In genomic region chr9:129595903-129596540, GRCh38 we compare ENCODE assay signal across 9 cellular contexts. TPM values are rescaled to one million over a fixed set of nuclear protein-coding genes. Genes with fewer than 3 reads are reported as not detected.
DNase-seq lines count a peak whose midpoint lies in the region; ATAC-seq and TF ChIP-seq lines count a peak whose summit lies in the region.
"Had no signal": no experiment of that assay in that cellular context is flagged by ENCODE, and none has a peak within 500 bp of the region (broad histone marks: within the 10 kb centered on the region; RNA-seq: fewer than 3 reads in every experiment).

No MANE protein-coding gene starts in this region.

- H3K9ac ChIP-seq in iPS-15b (ENCODE audit: low read depth, low read length): no peak overlapping the region
- H3K9ac ChIP-seq in stomach smooth muscle (ENCODE audit: low read length in 2 of 2): no peak overlapping the region

- H3K36me3 ChIP-seq in iPS-15b (ENCODE audit: control insufficient read depth, insufficient read depth, low read length): no peaks in the 10 kb centered on the region
- H3K36me3 ChIP-seq in stomach smooth muscle (ENCODE audit: control insufficient read depth in 2 of 2, insufficient read depth in 2 of 2, low read length in 2 of 2): no peaks in the 10 kb centered on the region

- H3K9me3 ChIP-seq in iPS-15b (ENCODE audit: control insufficient read depth, insufficient read depth, low read length) (no peaks in the 10 kb centered on the region), stomach smooth muscle (ENCODE audit: control insufficient read depth in 2 of 2, low read length in 2 of 2) (no peaks in the 10 kb centered on the region)

- H3K27ac ChIP-seq in stomach smooth muscle (ENCODE audit: low read length): peak overlapping the region; percentile 69

- H3K4me1 ChIP-seq in iPS-15b (ENCODE audit: control insufficient read depth, insufficient read depth, low read length) (peaks cover 18% of the 10 kb centered on the region), stomach smooth muscle (ENCODE audit: control insufficient read depth, insufficient read depth, low read length) (peaks cover 14% of the 10 kb centered on the region)

- H3K27me3 ChIP-seq in iPS-15b (ENCODE audit: control insufficient read depth, insufficient read depth, low read length) (peaks cover 49% of the 10 kb centered on the region), stomach smooth muscle (ENCODE audit: control insufficient read depth in 1 of 2, insufficient read depth in 2 of 2, low read length in 2 of 2) (no peaks in the 10 kb centered on the region)

- no peak for ATAC-seq in HG02588 (IDR thresholded peaks at IDR 0.05; ENCODE audit: unreplicated experiment)

- peak overlapping the region; percentile 79 for H3K4me3 ChIP-seq in iPS-15b (ENCODE audit: low read depth, low read length)
- H3K4me3 ChIP-seq in stomach smooth muscle (ENCODE audit: low read length in 2 of 2): no peak overlapping the region

- TF ChIP-seq CTCF in GM20000 (IDR thresholded peaks at IDR 0.05; ENCODE audit: extremely low read depth, missing control alignments): no peak

- DNase-seq in NOMO-1 (lab: John Stamatoyannopoulos, UW; ENCODE audit: unreplicated experiment in 2 of 2) (peak; percentile 29 to 63), NOMO-1 treated with DMSO at 0.1 percent for 48 hours (lab: John Stamatoyannopoulos, UW; ENCODE audit: unreplicated experiment) (no peak), UCSD-AML1 (lab: John Stamatoyannopoulos, UW; ENCODE audit: unreplicated experiment) (peak; percentile 75), GM20000 (ENCODE audit: low spot score) (no peak), HT-29 (ENCODE audit: low spot score) (no peak)
- DNase-seq: 8988T had no signal

RNA-seq across cellular contexts. Expression of gene C9orf50, which starts 24.9 kb away (rescaled TPM):
- total RNA-seq in HT-29 (2014; rRNA removed; shearing (Covaris generic)): not detected in 2 replicates

RNA-seq across cellular contexts. Expression of gene NTMT1, which starts 29.9 kb away (rescaled TPM):
- total RNA-seq in HT-29 (2014; rRNA removed; shearing (Covaris generic)): 68.7 and 83.8 TPM in 2 replicates

RNA-seq across cellular contexts. Expression of gene ASB6, which starts 45.9 kb away (rescaled TPM):
- total RNA-seq in HT-29 (2014; rRNA removed; shearing (Covaris generic)): 25.5 and 25.9 TPM in 2 replicates

Comparison
In these comparisons a context has a peak if more than half of its experiments do, and no peak if none do; other contexts are left out.
1. DNase-seq: peak in NOMO-1 (2 of 2) and UCSD-AML1 (single experiment); none in NOMO-1 treated with DMSO at 0.1 percent for 48 hours (single experiment), GM20000 (single experiment) and HT-29 (single experiment).